9 cellular contexts compared by ENCODE assay signal in genomic region chr10:110724116-110724701, GRCh38.
DNase-seq lines count a peak whose midpoint lies in the region; ATAC-seq and TF ChIP-seq lines count a peak whose summit lies in the region.
"Had no signal": no experiment of that assay in that cellular context is flagged by ENCODE, and none has a peak within 500 bp of the region (broad histone marks: within the 10 kb centered on the region; RNA-seq: fewer than 3 reads in every experiment).

No MANE protein-coding gene starts in this region.

- H3K27ac ChIP-seq in GM23338 (ENCODE audit: low read depth) (no peak overlapping the region), OCI-LY1 (ENCODE audit: low read depth, low read length, poor library complexity, severe bottlenecking) (peak overlapping the region; percentile 93)

- DNase-seq in activated naive CD8-positive, alpha-beta T cell treated with anti-CD3 and anti-CD28 coated beads for 36 hours, result no peak
- DNase-seq in GM23338 (ENCODE audit: low spot score), result no peak
- no peak for DNase-seq in stimulated activated naive B cell treated with anti-CD40 and anti-IgM and Interleukin-4, amounts not matched to agents 10 μg/mL and 1 μg/mL and 100 μg/mL, for 72 hours
- DNase-seq in SKM-1 treated with dmso at 0.1 percent for 144 hours (lab: John Stamatoyannopoulos, UW; ENCODE audit: unreplicated experiment), result no peak
- DNase-seq in glutamatergic neuron, result no peak
- DNase-seq in D341Med (ENCODE audit: low spot score), result no peak
- DNase-seq: stimulated activated CD4-positive, alpha-beta T cell treated with anti-CD3 and anti-CD28 coated beads, Interleukin-4, amount 100 ng/mL, for 24 hours had no signal

- peak overlapping the region; percentile 48; the same call in 1 of the 2 replicates for H3K9ac ChIP-seq in OCI-LY1 (ENCODE audit: low read length)

- H3K9me2 ChIP-seq in GM23338 (ENCODE audit: insufficient read depth), result no peaks in the 10 kb centered on the region
- no peaks in the 10 kb centered on the region for H3K9me2 ChIP-seq in OCI-LY1 (ENCODE audit: low read depth, low read length)

- no peak overlapping the region for H3K4me2 ChIP-seq in GM23338
- peak overlapping the region; percentile 61 for H3K4me2 ChIP-seq in OCI-LY1 (ENCODE audit: low read length)

- H3K27me3 ChIP-seq in GM23338 (ENCODE audit: insufficient read depth) (no peaks in the 10 kb centered on the region), OCI-LY1 (ENCODE audit: insufficient read depth, low read length) (no peaks in the 10 kb centered on the region)

- H3K36me3 ChIP-seq in GM23338 (ENCODE audit: insufficient read depth), result no peaks in the 10 kb centered on the region
- H3K36me3 ChIP-seq in OCI-LY1 (ENCODE audit: insufficient read depth, low read length), result no peaks in the 10 kb centered on the region

- no peaks in the 10 kb centered on the region for H3K9me3 Mint-ChIP-seq in activated naive CD8-positive, alpha-beta T cell (ENCODE audit: low read depth)
- H3K9me3 Mint-ChIP-seq in activated naive CD8-positive, alpha-beta T cell treated with anti-CD3 and anti-CD28 coated beads for 36 hours, result no peaks in the 10 kb centered on the region
- H3K9me3 Mint-ChIP-seq in GM23338 (no peaks in the 10 kb centered on the region), glutamatergic neuron (ENCODE audit: unreplicated experiment) (peaks cover 18% of the 10 kb centered on the region)
- H3K9me3 Mint-ChIP-seq in stimulated activated naive B cell treated with anti-CD40 and anti-IgM and Interleukin-4, amounts not matched to agents 10 μg/mL and 1 μg/mL and 100 μg/mL, for 72 hours, result no peaks in the 10 kb centered on the region

- no peaks in the 10 kb centered on the region for H3K36me3 Mint-ChIP-seq in activated naive CD8-positive, alpha-beta T cell
- no peaks in the 10 kb centered on the region for H3K36me3 Mint-ChIP-seq in activated naive CD8-positive, alpha-beta T cell treated with anti-CD3 and anti-CD28 coated beads for 36 hours
- H3K36me3 Mint-ChIP-seq in GM23338 (ENCODE audit: low read depth), result no peaks in the 10 kb centered on the region
- H3K36me3 Mint-ChIP-seq in stimulated activated naive B cell treated with anti-CD40 and anti-IgM and Interleukin-4, amounts not matched to agents 10 μg/mL and 1 μg/mL and 100 μg/mL, for 72 hours, result peaks cover 0 to 2% of the 10 kb centered on the region in 2 donors
- H3K36me3 Mint-ChIP-seq in glutamatergic neuron (ENCODE audit: unreplicated experiment), result peaks cover 6% of the 10 kb centered on the region

- peak overlapping the region; percentile 46 for H3K4me3 Mint-ChIP-seq in activated naive CD8-positive, alpha-beta T cell
- no peak overlapping the region for H3K4me3 Mint-ChIP-seq in activated naive CD8-positive, alpha-beta T cell treated with anti-CD3 and anti-CD28 coated beads for 36 hours
- H3K4me3 Mint-ChIP-seq in GM23338, result no peak overlapping the region
- peak overlapping the region in 1 of 2 donors; percentile 18 for H3K4me3 Mint-ChIP-seq in stimulated activated naive B cell treated with anti-CD40 and anti-IgM and Interleukin-4, amounts not matched to agents 10 μg/mL and 1 μg/mL and 100 μg/mL, for 72 hours
- H3K4me3 Mint-ChIP-seq in glutamatergic neuron (ENCODE audit: unreplicated experiment), result no peak overlapping the region

- H3K9me3 ChIP-seq in OCI-LY1 (ENCODE audit: low read length), result no peaks in the 10 kb centered on the region

- no peaks in the 10 kb centered on the region for H4K20me1 ChIP-seq in GM23338 (replicated peaks; ENCODE audit: insufficient read depth)
- no peaks in the 10 kb centered on the region for H4K20me1 ChIP-seq in OCI-LY1 (ENCODE audit: insufficient read depth, low read length)

- H2AFZ ChIP-seq in GM23338, result peak overlapping the region; percentile 52; the same call in 1 of the 2 replicates
- no peak overlapping the region for H2AFZ ChIP-seq in OCI-LY1 (ENCODE audit: low read length)

- H3K27ac Mint-ChIP-seq in activated naive CD8-positive, alpha-beta T cell, result peak overlapping the region; percentile 41
- no peak overlapping the region for H3K27ac Mint-ChIP-seq in activated naive CD8-positive, alpha-beta T cell treated with anti-CD3 and anti-CD28 coated beads for 36 hours
- H3K27ac Mint-ChIP-seq in GM23338 (no peak overlapping the region), glutamatergic neuron (ENCODE audit: unreplicated experiment) (no peak overlapping the region)
- no peak overlapping the region for H3K27ac Mint-ChIP-seq in stimulated activated naive B cell treated with anti-CD40 and anti-IgM and Interleukin-4, amounts not matched to agents 10 μg/mL and 1 μg/mL and 100 μg/mL, for 72 hours

- no peak for ATAC-seq in GM23338
- ATAC-seq in stimulated activated naive B cell treated with anti-CD40 and anti-IgM and Interleukin-4, amounts not matched to agents 10 μg/mL and 1 μg/mL and 100 μg/mL, for 72 hours (replicated peaks), result peak; percentile 84 to 85

- no peaks in the 10 kb centered on the region for H3K79me2 ChIP-seq in GM23338 (replicated peaks; ENCODE audit: insufficient read depth)
- no peaks in the 10 kb centered on the region for H3K79me2 ChIP-seq in OCI-LY1 (ENCODE audit: insufficient read depth, low read length)

- H3F3A ChIP-seq in GM23338 (replicated peaks; ENCODE audit: low read depth), result no peaks in the 10 kb centered on the region
- H3F3A ChIP-seq in OCI-LY1 (ENCODE audit: insufficient read depth, low read length), result no peaks in the 10 kb centered on the region

- peaks cover 33% of the 10 kb centered on the region for H3K4me1 Mint-ChIP-seq in activated naive CD8-positive, alpha-beta T cell (ENCODE audit: low read depth)
- peaks cover 37% of the 10 kb centered on the region for H3K4me1 Mint-ChIP-seq in activated naive CD8-positive, alpha-beta T cell treated with anti-CD3 and anti-CD28 coated beads for 36 hours
- H3K4me1 Mint-ChIP-seq in GM23338 (peaks cover 9% of the 10 kb centered on the region; the same call in 2 of the 3 replicates), glutamatergic neuron (ENCODE audit: low read depth, unreplicated experiment) (peaks cover 51% of the 10 kb centered on the region)
- H3K4me1 Mint-ChIP-seq in stimulated activated naive B cell treated with anti-CD40 and anti-IgM and Interleukin-4, amounts not matched to agents 10 μg/mL and 1 μg/mL and 100 μg/mL, for 72 hours, result peaks cover 24 to 42% of the 10 kb centered on the region in 2 donors

- H3K4me1 ChIP-seq in GM23338 (ENCODE audit: insufficient read depth) (peaks cover 10% of the 10 kb centered on the region; the same call in 1 of the 2 replicates), OCI-LY1 (ENCODE audit: insufficient read depth, low read length, severe bottlenecking) (peaks cover 53% of the 10 kb centered on the region)

- H3K4me3 ChIP-seq in GM23338 (no peak overlapping the region), OCI-LY1 (ENCODE audit: low read depth, low read length, poor library complexity, severe bottlenecking) (peak overlapping the region; percentile 29)

- no peaks in the 10 kb centered on the region for H3K27me3 Mint-ChIP-seq in activated naive CD8-positive, alpha-beta T cell
- no peaks in the 10 kb centered on the region for H3K27me3 Mint-ChIP-seq in activated naive CD8-positive, alpha-beta T cell treated with anti-CD3 and anti-CD28 coated beads for 36 hours
- H3K27me3 Mint-ChIP-seq in GM23338 (ENCODE audit: insufficient read depth, low read depth, poor library complexity), result peaks cover 4% of the 10 kb centered on the region
- peaks cover 15 to 20% of the 10 kb centered on the region in 2 donors for H3K27me3 Mint-ChIP-seq in stimulated activated naive B cell treated with anti-CD40 and anti-IgM and Interleukin-4, amounts not matched to agents 10 μg/mL and 1 μg/mL and 100 μg/mL, for 72 hours
- H3K27me3 Mint-ChIP-seq in glutamatergic neuron (ENCODE audit: unreplicated experiment), result peaks cover 15% of the 10 kb centered on the region

- TF ChIP-seq CTCF in GM23338 (conservative IDR thresholded peaks at IDR 0.05; ENCODE audit: low read depth in 2 of 2) (no peak), OCI-LY1 (IDR thresholded peaks at IDR 0.05; ENCODE audit: low read length) (no peak), glutamatergic neuron (IDR thresholded peaks at IDR 0.05; ENCODE audit: partially characterized antibody, unreplicated experiment) (no peak)

TF ChIP-seq in GM23338, 12 proteins besides CTCF, POLR2A, EP300 and RAD21 (continues in another document):
- TF ChIP-seq NANOG (IDR thresholded peaks at IDR 0.05; ENCODE audit: borderline replicate concordance), result no peak
- no peak for TF ChIP-seq CREB1 (CRISPR knock-in tag; IDR thresholded peaks at IDR 0.05; ENCODE audit: low read depth)
- TF ChIP-seq ZNF331 (CRISPR knock-in tag; IDR thresholded peaks at IDR 0.05; ENCODE audit: low read depth), result no peak
- TF ChIP-seq JUNB (IDR thresholded peaks at IDR 0.05; ENCODE audit: unreplicated experiment), result no peak
- TF ChIP-seq EZH2 (IDR thresholded peaks at IDR 0.05; ENCODE audit: low read depth, unreplicated experiment), result no peak
- TF ChIP-seq EZH2phosphoT487 (IDR thresholded peaks at IDR 0.05; ENCODE audit: unreplicated experiment), result no peak
- TF ChIP-seq ZNF114 (CRISPR knock-in tag; IDR thresholded peaks at IDR 0.05), result no peak
